9 cellular contexts compared by ENCODE assay signal in genomic region chr3:88151358-88151757, GRCh38. TPM values are rescaled to one million over a fixed set of nuclear protein-coding genes. Genes with fewer than 3 reads are reported as not detected.
A peak's percentile ranks its signal among the peaks of the same experiment; 100 is the strongest.
DNase-seq lines count a peak whose midpoint lies in the region; ATAC-seq and TF ChIP-seq lines count a peak whose summit lies in the region.
"Had no signal": no experiment of that assay in that cellular context is flagged by ENCODE, and none has a peak within 500 bp of the region (broad histone marks: within the 10 kb centered on the region; RNA-seq: fewer than 3 reads in every experiment).

No MANE protein-coding gene starts in this region.

- H3K36me3 ChIP-seq in heart left ventricle (peaks cover 0 to 35% (median 32%) of the 10 kb centered on the region in 9 donors), iPS-20b (ENCODE audit: insufficient read depth, low read depth, low read length) (peaks cover 36% of the 10 kb centered on the region)

- H3K4me1 Mint-ChIP-seq in activated T-helper 1 cell treated with anti-CD3 and anti-CD28 coated beads, Interleukin-12 subunit alpha, Interleukin-12 subunit beta, Interleukin-2, Interleukin-4 antibody, amounts not matched to agents 30 ng/mL and 10 ng/mL and 1 ng/mL, durations not matched to agents 14 hours and 24 hours and 36 hours (ENCODE audit: low read depth), result peaks cover 43% of the 10 kb centered on the region
- H3K4me1 Mint-ChIP-seq in type B pancreatic cell (ENCODE audit: unreplicated experiment), result peaks cover 23% of the 10 kb centered on the region

- ATAC-seq in heart left ventricle (no peak), left cardiac atrium (no peak), left lobe of liver (no peak)

- no peak for DNase-seq in heart left ventricle
- no peak for DNase-seq in left cardiac atrium
- no peak for DNase-seq in activated T-helper 1 cell treated with anti-CD3 and anti-CD28 coated beads, Interleukin-12 subunit alpha, Interleukin-12 subunit beta, Interleukin-2, Interleukin-4 antibody, amounts not matched to agents 30 ng/mL and 10 ng/mL and 1 ng/mL, durations not matched to agents 14 hours and 24 hours and 36 hours (ENCODE audit: low spot score)
- DNase-seq in type B pancreatic cell (ENCODE audit: extremely low spot score, unreplicated experiment), result no peak
- DNase-seq in NCI-H187 treated with DMSO at 0.1 percent for 48 hours (lab: John Stamatoyannopoulos, UW), result no peak
- no peak for DNase-seq in left lobe of liver (ENCODE audit: low spot score)
- DNase-seq in SHP77 treated with DMSO at 0.1 percent for 48 hours (lab: John Stamatoyannopoulos, UW), result no peak
- DNase-seq: NCI-H345 had no signal

- H3K4me3 ChIP-seq in heart left ventricle, result peak overlapping the region in 9 of 12 donors; percentile 66 to 95 (median 88)
- H3K4me3 ChIP-seq in iPS-20b (ENCODE audit: low read length), result peak overlapping the region; percentile 90

- H3K9me3 ChIP-seq in heart left ventricle (no peaks in the 10 kb centered on the region), iPS-20b (ENCODE audit: insufficient read depth, low read depth, low read length) (no peaks in the 10 kb centered on the region)

- intact Hi-C loops in heart left ventricle (cut with DNase I), result no loop called here
- intact Hi-C loops in left cardiac atrium (cut with DNase I), result no loop called here
- intact Hi-C loops in activated T-helper 1 cell treated with anti-CD3 and anti-CD28 coated beads, Interleukin-12 subunit alpha, Interleukin-12 subunit beta, Interleukin-2, Interleukin-4 antibody, amounts not matched to agents 30 ng/mL and 10 ng/mL and 1 ng/mL, durations not matched to agents 14 hours and 24 hours and 36 hours (cut with micrococcal nuclease), result loop anchor here (1.0 to 5.0 kb wide), 3 partner anchors 29 to 879 kb away; no protein-coding TSS in a partner anchor

- WGBS in heart left ventricle, 4 donors, result 45 to 56% (median 50%) methylated on average over 4 of the region's 4 CpGs

- H3K27me3 ChIP-seq in heart left ventricle (no peaks in the 10 kb centered on the region), iPS-20b (ENCODE audit: insufficient read depth, low read length) (no peaks in the 10 kb centered on the region)

- peaks cover 2 to 35% (median 18%) of the 10 kb centered on the region in 12 donors for H3K4me1 ChIP-seq in heart left ventricle
- H3K4me1 ChIP-seq in iPS-20b (ENCODE audit: insufficient read depth, low read length), result peaks cover 11% of the 10 kb centered on the region; the same call in 1 of the 2 replicates

- peak overlapping the region; percentile 100; the same call in 1 of the 2 replicates for H3K9ac ChIP-seq in iPS-20b (ENCODE audit: low read depth, low read length)

- peaks cover 23% of the 10 kb centered on the region for H3K36me3 Mint-ChIP-seq in activated T-helper 1 cell treated with anti-CD3 and anti-CD28 coated beads, Interleukin-12 subunit alpha, Interleukin-12 subunit beta, Interleukin-2, Interleukin-4 antibody, amounts not matched to agents 30 ng/mL and 10 ng/mL and 1 ng/mL, durations not matched to agents 14 hours and 24 hours and 36 hours (ENCODE audit: low read depth)
- peaks cover 17% of the 10 kb centered on the region for H3K36me3 Mint-ChIP-seq in type B pancreatic cell

- H3K9me3 Mint-ChIP-seq in activated T-helper 1 cell treated with anti-CD3 and anti-CD28 coated beads, Interleukin-12 subunit alpha, Interleukin-12 subunit beta, Interleukin-2, Interleukin-4 antibody, amounts not matched to agents 30 ng/mL and 10 ng/mL and 1 ng/mL, durations not matched to agents 14 hours and 24 hours and 36 hours, result no peaks in the 10 kb centered on the region
- H3K9me3 Mint-ChIP-seq in type B pancreatic cell, result no peaks in the 10 kb centered on the region

- TF ChIP-seq CTCF in heart left ventricle (IDR thresholded peaks at IDR 0.05) (no peak), type B pancreatic cell (conservative IDR thresholded peaks at IDR 0.05) (no peak)

- H3K4me3 Mint-ChIP-seq in activated T-helper 1 cell treated with anti-CD3 and anti-CD28 coated beads, Interleukin-12 subunit alpha, Interleukin-12 subunit beta, Interleukin-2, Interleukin-4 antibody, amounts not matched to agents 30 ng/mL and 10 ng/mL and 1 ng/mL, durations not matched to agents 14 hours and 24 hours and 36 hours, result peak overlapping the region; percentile 99
- H3K4me3 Mint-ChIP-seq in type B pancreatic cell, result peak overlapping the region; percentile 99

- no peak overlapping the region for H3K27ac Mint-ChIP-seq in activated T-helper 1 cell treated with anti-CD3 and anti-CD28 coated beads, Interleukin-12 subunit alpha, Interleukin-12 subunit beta, Interleukin-2, Interleukin-4 antibody, amounts not matched to agents 30 ng/mL and 10 ng/mL and 1 ng/mL, durations not matched to agents 14 hours and 24 hours and 36 hours
- no peak overlapping the region for H3K27ac Mint-ChIP-seq in type B pancreatic cell

- H3K27me3 Mint-ChIP-seq in activated T-helper 1 cell treated with anti-CD3 and anti-CD28 coated beads, Interleukin-12 subunit alpha, Interleukin-12 subunit beta, Interleukin-2, Interleukin-4 antibody, amounts not matched to agents 30 ng/mL and 10 ng/mL and 1 ng/mL, durations not matched to agents 14 hours and 24 hours and 36 hours (ENCODE audit: insufficient read depth), result no peaks in the 10 kb centered on the region
- H3K27me3 Mint-ChIP-seq in type B pancreatic cell, result no peaks in the 10 kb centered on the region

- H3K27ac ChIP-seq in heart left ventricle (peak overlapping the region in 3 of 12 donors; percentile 93 to 98 (median 93)), iPS-20b (ENCODE audit: low read length) (no peak overlapping the region)

- TF ChIP-seq POLR2A in heart left ventricle (IDR thresholded peaks at IDR 0.05), result no peak

RNA-seq across cellular contexts. Expression of gene C3orf38, which starts 1.6 kb away (rescaled TPM):
- 10 to 100 TPM in 8 of 9 donors, 1 to 10 TPM in 1; 8.6 to 21.5 (median 12.9) TPM for total RNA-seq in heart left ventricle
- polyA plus RNA-seq in heart left ventricle, result 1 to 10 TPM; 4.3 to 7.7 TPM
- 10 to 100 TPM; 14.6 to 15.8 TPM for total RNA-seq in left cardiac atrium
- 21.5 and 23.7 TPM in 2 replicates for total RNA-seq in activated T-helper 1 cell treated with anti-CD3 and anti-CD28 coated beads, Interleukin-12 subunit alpha, Interleukin-12 subunit beta, Interleukin-2, Interleukin-4 antibody, amounts not matched to agents 30 ng/mL and 10 ng/mL and 1 ng/mL, durations not matched to agents 14 hours and 24 hours and 36 hours
- 27.2 and 31.1 TPM in 2 replicates for total RNA-seq in type B pancreatic cell (ENCODE audit: low replicate concordance)
- 7.0 TPM for total RNA-seq in left lobe of liver
